Comparison of ENCODE assay signal across 1 cellular context in the genomic region with DNA sequence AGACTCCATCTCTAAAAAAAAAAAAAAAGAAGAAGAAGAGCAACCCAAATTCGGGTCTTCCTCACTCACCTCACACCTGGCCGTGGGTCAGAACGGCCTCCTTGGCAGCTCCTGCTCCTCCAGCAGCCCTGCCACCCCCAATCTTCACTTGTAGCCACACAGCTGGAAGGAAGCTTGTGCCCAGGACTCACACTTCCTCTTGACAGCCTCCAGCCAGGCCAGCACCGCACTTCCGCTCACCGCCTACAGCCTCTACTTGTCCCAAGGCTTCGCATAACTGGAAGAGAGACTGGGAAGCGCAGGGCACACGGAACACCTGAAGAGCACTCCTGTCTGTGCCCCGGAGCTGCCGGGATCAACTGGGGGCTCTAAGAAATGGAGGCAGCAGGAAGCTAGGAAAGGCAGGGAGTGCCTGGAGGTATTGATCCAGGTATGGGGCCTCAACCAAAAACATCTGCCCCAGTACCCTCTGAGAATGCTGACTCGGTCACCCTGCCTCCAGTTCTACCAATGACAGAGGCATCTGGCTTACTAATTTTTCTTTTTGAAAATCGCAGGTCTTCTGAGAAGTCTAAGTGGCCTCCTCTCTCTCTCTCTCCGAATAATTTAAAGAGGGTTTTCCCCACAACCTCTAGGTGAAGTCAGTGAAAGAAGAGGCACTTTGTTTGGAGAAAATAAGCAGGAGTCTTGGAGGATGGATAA.
TF ChIP-seq lines count a peak whose summit lies in the region.

No MANE protein-coding gene starts in this region.

TF ChIP-seq in H1, 55 proteins besides CTCF, POLR2A, EP300 and RAD21:
- TF ChIP-seq BRCA1 (IDR thresholded peaks at IDR 0.05; ENCODE audit: low read depth, low read length): no peak
- no peak for TF ChIP-seq SUZ12 (IDR thresholded peaks at IDR 0.05; ENCODE audit: low read length)
- TF ChIP-seq NANOG (IDR thresholded peaks at IDR 0.05; ENCODE audit: insufficient read depth, low read depth, low read length, poor library complexity, severe bottlenecking): no peak
- TF ChIP-seq BCL11A (IDR thresholded peaks at IDR 0.05; ENCODE audit: low read depth in 2 of 2, low read length in 2 of 2): no peak
- TF ChIP-seq YY1 (IDR thresholded peaks at IDR 0.05; ENCODE audit: low read depth, low read length): no peak
- TF ChIP-seq, protein P1, sequence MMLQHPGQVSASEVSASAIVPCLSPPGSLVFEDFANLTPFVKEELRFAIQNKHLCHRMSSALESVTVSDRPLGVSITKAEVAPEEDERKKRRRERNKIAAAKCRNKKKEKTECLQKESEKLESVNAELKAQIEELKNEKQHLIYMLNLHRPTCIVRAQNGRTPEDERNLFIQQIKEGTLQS (IDR thresholded peaks at IDR 0.05; ENCODE audit: insufficient read depth, low read depth, low read length): no peak
- no peak for TF ChIP-seq CHD1 (IDR thresholded peaks at IDR 0.05; ENCODE audit: low read depth, low read length)
- TF ChIP-seq CBX8 (IDR thresholded peaks at IDR 0.05; ENCODE audit: borderline replicate concordance, low read depth, low read length): no peak
- no peak for TF ChIP-seq E2F6 (IDR thresholded peaks at IDR 0.05)
- TF ChIP-seq CHD2 (IDR thresholded peaks at IDR 0.05; ENCODE audit: low read length): no peak
- no peak for TF ChIP-seq EZH2 (IDR thresholded peaks at IDR 0.05; ENCODE audit: low read depth, low read length, severe bottlenecking)
- TF ChIP-seq, protein P2, sequence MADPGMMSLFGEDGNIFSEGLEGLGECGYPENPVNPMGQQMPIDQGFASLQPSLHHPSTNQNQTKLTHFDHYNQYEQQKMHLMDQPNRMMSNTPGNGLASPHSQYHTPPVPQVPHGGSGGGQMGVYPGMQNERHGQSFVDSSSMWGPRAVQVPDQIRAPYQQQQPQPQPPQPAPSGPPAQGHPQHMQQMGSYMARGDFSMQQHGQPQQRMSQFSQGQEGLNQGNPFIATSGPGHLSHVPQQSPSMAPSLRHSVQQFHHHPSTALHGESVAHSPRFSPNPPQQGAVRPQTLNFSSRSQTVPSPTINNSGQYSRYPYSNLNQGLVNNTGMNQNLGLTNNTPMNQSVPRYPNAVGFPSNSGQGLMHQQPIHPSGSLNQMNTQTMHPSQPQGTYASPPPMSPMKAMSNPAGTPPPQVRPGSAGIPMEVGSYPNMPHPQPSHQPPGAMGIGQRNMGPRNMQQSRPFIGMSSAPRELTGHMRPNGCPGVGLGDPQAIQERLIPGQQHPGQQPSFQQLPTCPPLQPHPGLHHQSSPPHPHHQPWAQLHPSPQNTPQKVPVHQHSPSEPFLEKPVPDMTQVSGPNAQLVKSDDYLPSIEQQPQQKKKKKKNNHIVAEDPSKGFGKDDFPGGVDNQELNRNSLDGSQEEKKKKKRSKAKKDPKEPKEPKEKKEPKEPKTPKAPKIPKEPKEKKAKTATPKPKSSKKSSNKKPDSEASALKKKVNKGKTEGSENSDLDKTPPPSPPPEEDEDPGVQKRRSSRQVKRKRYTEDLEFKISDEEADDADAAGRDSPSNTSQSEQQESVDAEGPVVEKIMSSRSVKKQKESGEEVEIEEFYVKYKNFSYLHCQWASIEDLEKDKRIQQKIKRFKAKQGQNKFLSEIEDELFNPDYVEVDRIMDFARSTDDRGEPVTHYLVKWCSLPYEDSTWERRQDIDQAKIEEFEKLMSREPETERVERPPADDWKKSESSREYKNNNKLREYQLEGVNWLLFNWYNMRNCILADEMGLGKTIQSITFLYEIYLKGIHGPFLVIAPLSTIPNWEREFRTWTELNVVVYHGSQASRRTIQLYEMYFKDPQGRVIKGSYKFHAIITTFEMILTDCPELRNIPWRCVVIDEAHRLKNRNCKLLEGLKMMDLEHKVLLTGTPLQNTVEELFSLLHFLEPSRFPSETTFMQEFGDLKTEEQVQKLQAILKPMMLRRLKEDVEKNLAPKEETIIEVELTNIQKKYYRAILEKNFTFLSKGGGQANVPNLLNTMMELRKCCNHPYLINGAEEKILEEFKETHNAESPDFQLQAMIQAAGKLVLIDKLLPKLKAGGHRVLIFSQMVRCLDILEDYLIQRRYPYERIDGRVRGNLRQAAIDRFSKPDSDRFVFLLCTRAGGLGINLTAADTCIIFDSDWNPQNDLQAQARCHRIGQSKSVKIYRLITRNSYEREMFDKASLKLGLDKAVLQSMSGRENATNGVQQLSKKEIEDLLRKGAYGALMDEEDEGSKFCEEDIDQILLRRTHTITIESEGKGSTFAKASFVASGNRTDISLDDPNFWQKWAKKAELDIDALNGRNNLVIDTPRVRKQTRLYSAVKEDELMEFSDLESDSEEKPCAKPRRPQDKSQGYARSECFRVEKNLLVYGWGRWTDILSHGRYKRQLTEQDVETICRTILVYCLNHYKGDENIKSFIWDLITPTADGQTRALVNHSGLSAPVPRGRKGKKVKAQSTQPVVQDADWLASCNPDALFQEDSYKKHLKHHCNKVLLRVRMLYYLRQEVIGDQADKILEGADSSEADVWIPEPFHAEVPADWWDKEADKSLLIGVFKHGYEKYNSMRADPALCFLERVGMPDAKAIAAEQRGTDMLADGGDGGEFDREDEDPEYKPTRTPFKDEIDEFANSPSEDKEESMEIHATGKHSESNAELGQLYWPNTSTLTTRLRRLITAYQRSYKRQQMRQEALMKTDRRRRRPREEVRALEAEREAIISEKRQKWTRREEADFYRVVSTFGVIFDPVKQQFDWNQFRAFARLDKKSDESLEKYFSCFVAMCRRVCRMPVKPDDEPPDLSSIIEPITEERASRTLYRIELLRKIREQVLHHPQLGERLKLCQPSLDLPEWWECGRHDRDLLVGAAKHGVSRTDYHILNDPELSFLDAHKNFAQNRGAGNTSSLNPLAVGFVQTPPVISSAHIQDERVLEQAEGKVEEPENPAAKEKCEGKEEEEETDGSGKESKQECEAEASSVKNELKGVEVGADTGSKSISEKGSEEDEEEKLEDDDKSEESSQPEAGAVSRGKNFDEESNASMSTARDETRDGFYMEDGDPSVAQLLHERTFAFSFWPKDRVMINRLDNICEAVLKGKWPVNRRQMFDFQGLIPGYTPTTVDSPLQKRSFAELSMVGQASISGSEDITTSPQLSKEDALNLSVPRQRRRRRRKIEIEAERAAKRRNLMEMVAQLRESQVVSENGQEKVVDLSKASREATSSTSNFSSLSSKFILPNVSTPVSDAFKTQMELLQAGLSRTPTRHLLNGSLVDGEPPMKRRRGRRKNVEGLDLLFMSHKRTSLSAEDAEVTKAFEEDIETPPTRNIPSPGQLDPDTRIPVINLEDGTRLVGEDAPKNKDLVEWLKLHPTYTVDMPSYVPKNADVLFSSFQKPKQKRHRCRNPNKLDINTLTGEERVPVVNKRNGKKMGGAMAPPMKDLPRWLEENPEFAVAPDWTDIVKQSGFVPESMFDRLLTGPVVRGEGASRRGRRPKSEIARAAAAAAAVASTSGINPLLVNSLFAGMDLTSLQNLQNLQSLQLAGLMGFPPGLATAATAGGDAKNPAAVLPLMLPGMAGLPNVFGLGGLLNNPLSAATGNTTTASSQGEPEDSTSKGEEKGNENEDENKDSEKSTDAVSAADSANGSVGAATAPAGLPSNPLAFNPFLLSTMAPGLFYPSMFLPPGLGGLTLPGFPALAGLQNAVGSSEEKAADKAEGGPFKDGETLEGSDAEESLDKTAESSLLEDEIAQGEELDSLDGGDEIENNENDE (IDR thresholded peaks at IDR 0.05; ENCODE audit: insufficient replicate concordance, low read length): no peak
- no peak for TF ChIP-seq SIRT6 (IDR thresholded peaks at IDR 0.05; ENCODE audit: low read length)
- TF ChIP-seq SRF (IDR thresholded peaks at IDR 0.05; ENCODE audit: low read depth, low read length): no peak
- TF ChIP-seq KDM5A (IDR thresholded peaks at IDR 0.05; ENCODE audit: low read length): no peak
- no peak for TF ChIP-seq TCF12 (IDR thresholded peaks at IDR 0.05; ENCODE audit: low read depth, low read length)
- TF ChIP-seq BACH1 (IDR thresholded peaks at IDR 0.05; ENCODE audit: low read length): no peak
- no peak for TF ChIP-seq TBP (IDR thresholded peaks at IDR 0.05; ENCODE audit: low read depth, low read length)
